ENCODE assay signal across 10 cellular contexts in genomic region chr3:56758539-56758981, GRCh38. TPM values are rescaled to one million over a fixed set of nuclear protein-coding genes. Genes with fewer than 3 reads are reported as not detected.
DNase-seq lines count a peak whose midpoint lies in the region; ATAC-seq and TF ChIP-seq lines count a peak whose summit lies in the region.
"Had no signal": no experiment of that assay in that cellular context is flagged by ENCODE, and none has a peak within 500 bp of the region (broad histone marks: within the 10 kb centered on the region; RNA-seq: fewer than 3 reads in every experiment).

No MANE protein-coding gene starts in this region.

- H3K27ac ChIP-seq in left lung: peak overlapping the region; percentile 80 to 83
- H3K27ac ChIP-seq in urinary bladder (ENCODE audit: low read depth): peak overlapping the region; percentile 48
- H3K27ac ChIP-seq: C4-2B, cardiac muscle cell had no signal

- peak; percentile 82 for ATAC-seq in HG02642 (IDR thresholded peaks at IDR 0.05; ENCODE audit: poor library complexity, unreplicated experiment)
- peak; percentile 84 for ATAC-seq in left lung

- H3K36me3 ChIP-seq in adipocyte (ENCODE audit: control insufficient read depth, insufficient read depth, low read length, severe bottlenecking): no peaks in the 10 kb centered on the region
- H3K36me3 ChIP-seq in left lung: no peaks in the 10 kb centered on the region
- H3K36me3 ChIP-seq in urinary bladder (ENCODE audit: insufficient read depth): no peaks in the 10 kb centered on the region
- H3K36me3 ChIP-seq: cardiac muscle cell had no signal

- peak overlapping the region; percentile 20 for H3K9ac ChIP-seq in adipocyte (ENCODE audit: low read length)

- TF ChIP-seq CTCF in left lung (IDR thresholded peaks at IDR 0.05): no peak

- H3K27me3 ChIP-seq in adipocyte (replicated peaks; ENCODE audit: control insufficient read depth, insufficient read depth, low read length) (no peaks in the 10 kb centered on the region), left lung (no peaks in the 10 kb centered on the region)
- H3K27me3 ChIP-seq: cardiac muscle cell had no signal

- intact Hi-C loops in left lung (cut with DNase I): no loop called here

- peak overlapping the region; percentile 65 for H3K4me3 ChIP-seq in adipocyte (ENCODE audit: low read length)
- no peak overlapping the region for H3K4me3 ChIP-seq in left lung
- no peak overlapping the region for H3K4me3 ChIP-seq in urinary bladder (ENCODE audit: low read depth, low read length)
- H3K4me3 ChIP-seq: cardiac muscle cell had no signal

- H3K9me3 ChIP-seq in adipocyte (ENCODE audit: control insufficient read depth, low read length): no peaks in the 10 kb centered on the region
- no peaks in the 10 kb centered on the region for H3K9me3 ChIP-seq in left lung

- H3K4me1 ChIP-seq in adipocyte (ENCODE audit: control insufficient read depth, insufficient read depth, low read length): peaks cover 30% of the 10 kb centered on the region
- H3K4me1 ChIP-seq in left lung: peaks cover 29 to 70% of the 10 kb centered on the region in 2 donors
- H3K4me1 ChIP-seq in urinary bladder (ENCODE audit: insufficient read depth): no peaks in the 10 kb centered on the region

- DNase-seq in NCI-H2196 (lab: John Stamatoyannopoulos, UW; ENCODE audit: unreplicated experiment): peak; percentile 14
- DNase-seq in NCI-H2196 treated with DMSO at 0.1 percent for 48 hours (lab: John Stamatoyannopoulos, UW; ENCODE audit: unreplicated experiment): no peak
- DNase-seq in NCI-H82 treated with DMSO at 0.1 percent for 48 hours (lab: John Stamatoyannopoulos, UW; ENCODE audit: unreplicated experiment): peak; percentile 10
- peak; percentile 88 for DNase-seq in adipocyte (ENCODE audit: low read depth)
- DNase-seq in left lung: peak in 1 of 2 donors; percentile 70
- no peak for DNase-seq in NCI-H2227 treated with DMSO at 0.1 percent for 48 hours (lab: John Stamatoyannopoulos, UW)

- WGBS in urinary bladder: 14% methylated on average over 2 of the region's 2 CpGs

RNA-seq across cellular contexts. Expression of gene ARHGEF3, which starts 43.2 kb away (rescaled TPM):
- total RNA-seq in left lung (10 to 100 TPM; 24.1 to 34.1 TPM), urinary bladder (30.1 TPM)
- polyA plus RNA-seq in urinary bladder: 22.4 TPM

Comparison
In these comparisons a context has a peak if more than half of its experiments do, and no peak if none do; other contexts are left out.
1. DNase-seq: peak in NCI-H2196 (single experiment), NCI-H82 treated with DMSO at 0.1 percent for 48 hours (single experiment) and adipocyte (single experiment); none in NCI-H2196 treated with DMSO at 0.1 percent for 48 hours (single experiment) and NCI-H2227 treated with DMSO at 0.1 percent for 48 hours (single experiment).